8 cellular contexts compared by ENCODE assay signal in the genomic region with DNA sequence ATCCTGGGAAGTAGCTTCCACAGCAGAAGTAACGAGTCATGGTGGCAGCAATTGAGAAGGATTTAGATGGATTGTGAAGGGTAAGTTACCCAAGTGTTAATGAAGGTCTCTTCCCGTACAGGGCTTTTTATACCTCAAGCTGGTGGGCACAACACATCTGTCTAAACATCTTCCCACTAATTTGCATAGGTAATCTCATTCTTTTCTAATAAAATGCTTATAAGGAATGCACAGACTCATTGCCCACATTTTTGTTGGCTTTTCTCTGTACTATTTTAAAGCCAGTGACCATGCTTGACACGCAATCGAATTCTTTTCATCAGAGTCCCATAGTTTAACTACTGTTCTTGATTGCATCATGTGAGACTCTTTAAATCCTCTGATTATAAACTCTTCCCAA.
"Had no signal": no experiment of that assay in that cellular context is flagged by ENCODE, and none has a peak within 500 bp of the region (broad histone marks: within the 10 kb centered on the region; RNA-seq: fewer than 3 reads in every experiment).

KRTAP7-1 (minus strand) TSS at position 101 of the 400 bp plus-strand sequence; CDS start at position 40, 61 bp downstream.

- ATAC-seq: GM23338, HCT116 had no signal

- DNase-seq: GM23248, GOT3, H7, H9, HCEC 1CT, HFFc6 had no signal
